ENCODE assay signal across 17 cellular contexts in genomic region chr13:100533588-100534041, GRCh38. TPM values are rescaled to one million over a fixed set of nuclear protein-coding genes. Genes with fewer than 3 reads are reported as not detected.
A peak's percentile ranks its signal among the peaks of the same experiment; 100 is the strongest.
DNase-seq lines count a peak whose midpoint lies in the region; ATAC-seq and TF ChIP-seq lines count a peak whose summit lies in the region.
"Had no signal": no experiment of that assay in that cellular context is flagged by ENCODE, and none has a peak within 500 bp of the region (broad histone marks: within the 10 kb centered on the region; RNA-seq: fewer than 3 reads in every experiment).

No MANE protein-coding gene starts in this region.

- TF ChIP-seq EP300 in tibial nerve (IDR thresholded peaks at IDR 0.05) = no peak

- peaks cover 0 to 7% (median 0%) of the 10 kb centered on the region in 4 donors for H3K9me3 ChIP-seq in tibial nerve
- H3K9me3 ChIP-seq: psoas muscle had no signal

- H3K27me3 ChIP-seq in tibial nerve = no peaks in the 10 kb centered on the region
- H3K27me3 ChIP-seq: brain microvascular endothelial cell, hepatocyte had no signal

- WGBS in tibial nerve, 2 donors = 91 to 94% methylated on average over 19 of the region's 19 CpGs

- no peaks in the 10 kb centered on the region for H3K4me1 Mint-ChIP-seq in stimulated activated memory B cell treated with anti-CD40 and anti-IgM and Interleukin-4, amounts not matched to agents 10 μg/mL and 1 μg/mL and 100 μg/mL, for 72 hours
- H3K4me1 Mint-ChIP-seq: naive B cell had no signal

- no peaks in the 10 kb centered on the region for H3K27me3 Mint-ChIP-seq in stimulated activated memory B cell treated with anti-CD40 and anti-IgM and Interleukin-4, amounts not matched to agents 10 μg/mL and 1 μg/mL and 100 μg/mL, for 72 hours
- H3K27me3 Mint-ChIP-seq: activated naive CD4-positive, alpha-beta T cell treated with anti-CD3 and anti-CD28 coated beads, Interleukin-2, amount 50 U/mL, for 24 hours; CD8-positive, alpha-beta memory T cell; naive B cell had no signal

- peaks cover 0 to 12% (median 0%) of the 10 kb centered on the region in 4 donors for H3K4me1 ChIP-seq in tibial nerve
- H3K4me1 ChIP-seq: psoas muscle had no signal

- TF ChIP-seq CTCF in coronary artery (IDR thresholded peaks at IDR 0.05) (no peak), tibial nerve (IDR thresholded peaks at IDR 0.05) (no peak)

- no peak overlapping the region for H3K27ac Mint-ChIP-seq in stimulated activated memory B cell treated with anti-CD40 and anti-IgM and Interleukin-4, amounts not matched to agents 10 μg/mL and 1 μg/mL and 100 μg/mL, for 72 hours
- H3K27ac Mint-ChIP-seq: activated naive CD4-positive, alpha-beta T cell treated with anti-CD3 and anti-CD28 coated beads, Interleukin-2, amount 50 U/mL, for 24 hours had no signal

- no peaks in the 10 kb centered on the region for H3K9me3 Mint-ChIP-seq in stimulated activated memory B cell treated with anti-CD40 and anti-IgM and Interleukin-4, amounts not matched to agents 10 μg/mL and 1 μg/mL and 100 μg/mL, for 72 hours
- H3K9me3 Mint-ChIP-seq: activated naive CD4-positive, alpha-beta T cell treated with anti-CD3 and anti-CD28 coated beads, Interleukin-2, amount 50 U/mL, for 24 hours; CD8-positive, alpha-beta memory T cell; naive B cell had no signal

- H3K36me3 Mint-ChIP-seq in stimulated activated memory B cell treated with anti-CD40 and anti-IgM and Interleukin-4, amounts not matched to agents 10 μg/mL and 1 μg/mL and 100 μg/mL, for 72 hours = peaks cover 38% of the 10 kb centered on the region

- ATAC-seq in stimulated activated memory B cell treated with anti-CD40 and anti-IgM and Interleukin-4, amounts not matched to agents 10 μg/mL and 1 μg/mL and 100 μg/mL, for 72 hours = peak; percentile 42
- ATAC-seq: psoas muscle had no signal

- no peak overlapping the region for H3K4me3 Mint-ChIP-seq in stimulated activated memory B cell treated with anti-CD40 and anti-IgM and Interleukin-4, amounts not matched to agents 10 μg/mL and 1 μg/mL and 100 μg/mL, for 72 hours
- H3K4me3 Mint-ChIP-seq: activated naive CD4-positive, alpha-beta T cell treated with anti-CD3 and anti-CD28 coated beads, Interleukin-2, amount 50 U/mL, for 24 hours; CD8-positive, alpha-beta memory T cell had no signal

- TF ChIP-seq POLR2A in tibial nerve (IDR thresholded peaks at IDR 0.05) = no peak

- H3K36me3 ChIP-seq in tibial nerve = peaks cover 0 to 63% (median 0%) of the 10 kb centered on the region in 3 donors
- H3K36me3 ChIP-seq: brain microvascular endothelial cell had no signal

- DNase-seq in NCI-H2029 (lab: John Stamatoyannopoulos, UW) (peak; percentile 14), NCI-H2029 treated with DMSO at 0.1 percent for 48 hours (lab: John Stamatoyannopoulos, UW) (no peak), NCI-H2081 (lab: John Stamatoyannopoulos, UW) (peak; percentile 79 to 94), coronary artery (ENCODE audit: low spot score) (peak; percentile 46), tibial nerve (ENCODE audit: low spot score in 2 of 2) (no peak), GDM1 (lab: John Stamatoyannopoulos, UW) (no peak)
- DNase-seq in activated CD4-positive, CD25-positive, alpha-beta regulatory T cell (lab: John Stamatoyannopoulos, UW) = no peak
- DNase-seq: brain microvascular endothelial cell; CD8-positive, alpha-beta memory T cell; GM23248; kidney glomerular epithelial cell; naive B cell; psoas muscle; T-helper 2 cell had no signal

- H3K27ac ChIP-seq in coronary artery (no peak overlapping the region), tibial nerve (no peak overlapping the region)
- H3K27ac ChIP-seq: brain microvascular endothelial cell, GM23248, hepatocyte, psoas muscle had no signal

- no peak overlapping the region for H3K4me3 ChIP-seq in coronary artery
- no peak overlapping the region for H3K4me3 ChIP-seq in tibial nerve
- H3K4me3 ChIP-seq: GM23248, hepatocyte, psoas muscle had no signal

RNA-seq across cellular contexts. Expression of gene GGACT, which starts 55.0 kb away (rescaled TPM):
- 1 to 10 TPM; 2.4 to 5.2 (median 3.9) TPM for total RNA-seq in tibial nerve

Comparison
In these comparisons a context has a peak if more than half of its experiments do, and no peak if none do; other contexts are left out.
1. DNase-seq: peak in NCI-H2029 (single experiment), NCI-H2081 (2 of 2) and coronary artery (single experiment); none in NCI-H2029 treated with DMSO at 0.1 percent for 48 hours (single experiment), activated CD4-positive, CD25-positive, alpha-beta regulatory T cell (0 of 4), tibial nerve (0 of 2) and GDM1 (single experiment).